ENCODE assay signal across 8 cellular contexts in the genomic region with DNA sequence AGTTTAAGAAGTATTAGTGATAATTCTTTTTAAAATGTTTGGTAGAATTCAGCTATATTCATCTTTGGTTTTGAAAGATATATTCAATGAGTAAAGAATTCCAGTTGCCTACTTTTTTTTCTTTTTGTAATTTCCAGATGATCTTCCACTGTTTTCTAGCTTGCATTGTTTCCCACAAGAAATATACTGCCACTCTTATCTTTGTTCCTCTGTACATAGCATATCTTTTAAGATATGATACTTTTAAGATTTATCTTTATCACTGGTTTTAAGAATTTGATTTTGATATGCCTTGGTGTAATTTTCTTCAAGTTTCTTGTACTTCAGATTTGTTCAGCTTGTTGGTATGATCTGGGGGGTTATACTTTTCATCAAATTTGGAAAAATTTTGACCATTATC.
"Had no signal": no experiment of that assay in that cellular context is flagged by ENCODE, and none has a peak within 500 bp of the region (broad histone marks: within the 10 kb centered on the region; RNA-seq: fewer than 3 reads in every experiment).

No MANE protein-coding gene starts in this region.

- DNase-seq: GM23248, GOT3, H7, KG1 had no signal

- H2AFZ ChIP-seq: GM23248 had no signal

- H3K27me3 Mint-ChIP-seq: IgD-negative memory B cell had no signal

- H3K4me1 Mint-ChIP-seq: IgD-negative memory B cell had no signal

- H3K4me1 ChIP-seq: HAP-1 had no signal

- H3K4me3 Mint-ChIP-seq: IgD-negative memory B cell had no signal

- ATAC-seq: HCT116 had no signal

- H3K9ac ChIP-seq: GM23248 had no signal

- FAIRE-seq: HTR-8/SVneo had no signal

- H3K4me3 ChIP-seq: GM23248, HAP-1 had no signal

- H3K9me3 ChIP-seq: HAP-1 had no signal

- H3K27ac Mint-ChIP-seq: IgD-negative memory B cell had no signal

- H3K36me3 ChIP-seq: HAP-1 had no signal

- H3K27ac ChIP-seq: GM23248 had no signal
